Comparison of ENCODE assay signal across 8 cellular contexts in genomic region chr4:13483142-13484044, GRCh38. TPM values are rescaled to one million over a fixed set of nuclear protein-coding genes. Genes with fewer than 3 reads are reported as not detected.
DNase-seq lines count a peak whose midpoint lies in the region; ATAC-seq and TF ChIP-seq lines count a peak whose summit lies in the region.

No MANE protein-coding gene starts in this region.

- peak overlapping the region; percentile 74 for H3K4me3 ChIP-seq in epithelial cell of esophagus (ENCODE audit: low read length)

- intact Hi-C loops in Right ventricle myocardium inferior (cut with DNase I) (no loop called here), cardiac septum (cut with DNase I) (loop anchor here (10.0 kb wide), 1 partner anchor 1521 kb away; the partner anchor contains the start of gene CPEB2)
- intact Hi-C loops in activated CD4-positive, alpha-beta T cell treated with anti-CD3 and anti-CD28 coated beads, Interleukin-2, amount 10 ng/mL, durations not matched to agents 24 days and 14 days (cut with micrococcal nuclease) = loop anchor here (2.0 to 10.0 kb wide), 5 partner anchors 31 to 1519 kb away; partner anchors contain the start of genes BOD1L1 and CPEB2

- DNase-seq in Right ventricle myocardium inferior (ENCODE audit: missing footprints) (peak; percentile 72), cardiac septum (ENCODE audit: low spot score) (no peak), NCI-H1417 treated with DMSO at 0.1 percent for 48 hours (lab: John Stamatoyannopoulos, UW) (peak; percentile 5), epithelial cell of esophagus (ENCODE audit: low read depth) (peak; percentile 67), mesothelial cell of epicardium (ENCODE audit: low spot score in 2 of 2, unreplicated experiment in 2 of 2) (peak in 1 of 2 experiments; percentile 21), superior temporal gyrus (ENCODE audit: extremely low spot score) (peak; percentile 38)
- peak; percentile 78 for DNase-seq in activated CD4-positive, alpha-beta T cell treated with anti-CD3 and anti-CD28 coated beads, Interleukin-2, amount 10 ng/mL, durations not matched to agents 24 days and 14 days

- no peak for TF ChIP-seq CTCF in epithelial cell of esophagus (IDR thresholded peaks at IDR 0.05; ENCODE audit: insufficient read depth, low read depth, low read length, missing control alignments)
- no peak for TF ChIP-seq CTCF in mesothelial cell of epicardium (IDR thresholded peaks at IDR 0.05; ENCODE audit: unreplicated experiment)

- ATAC-seq in Right ventricle myocardium inferior (peak; percentile 46), HG02678 (IDR thresholded peaks at IDR 0.05; ENCODE audit: unreplicated experiment) (peak; percentile 2)

- H3K9me3 Mint-ChIP-seq in activated CD4-positive, alpha-beta T cell treated with anti-CD3 and anti-CD28 coated beads, Interleukin-2, amount 10 ng/mL, durations not matched to agents 24 days and 14 days = peaks cover 4% of the 10 kb centered on the region
- peaks cover 6% of the 10 kb centered on the region for H3K9me3 Mint-ChIP-seq in mesothelial cell of epicardium

- H3K4me3 Mint-ChIP-seq in activated CD4-positive, alpha-beta T cell treated with anti-CD3 and anti-CD28 coated beads, Interleukin-2, amount 10 ng/mL, durations not matched to agents 24 days and 14 days = peak overlapping the region; percentile 96
- H3K4me3 Mint-ChIP-seq in mesothelial cell of epicardium = peak overlapping the region; percentile 89

- peaks cover 9% of the 10 kb centered on the region for H3K27me3 Mint-ChIP-seq in activated CD4-positive, alpha-beta T cell treated with anti-CD3 and anti-CD28 coated beads, Interleukin-2, amount 10 ng/mL, durations not matched to agents 24 days and 14 days
- H3K27me3 Mint-ChIP-seq in mesothelial cell of epicardium (ENCODE audit: low read depth) = peaks cover 6% of the 10 kb centered on the region

- H3K36me3 Mint-ChIP-seq in activated CD4-positive, alpha-beta T cell treated with anti-CD3 and anti-CD28 coated beads, Interleukin-2, amount 10 ng/mL, durations not matched to agents 24 days and 14 days (ENCODE audit: low read depth) = no peaks in the 10 kb centered on the region
- no peaks in the 10 kb centered on the region for H3K36me3 Mint-ChIP-seq in mesothelial cell of epicardium

- H3K4me1 Mint-ChIP-seq in activated CD4-positive, alpha-beta T cell treated with anti-CD3 and anti-CD28 coated beads, Interleukin-2, amount 10 ng/mL, durations not matched to agents 24 days and 14 days = peaks cover 21% of the 10 kb centered on the region
- H3K4me1 Mint-ChIP-seq in mesothelial cell of epicardium = peaks cover 22% of the 10 kb centered on the region

- H3K27ac Mint-ChIP-seq in activated CD4-positive, alpha-beta T cell treated with anti-CD3 and anti-CD28 coated beads, Interleukin-2, amount 10 ng/mL, durations not matched to agents 24 days and 14 days = peak overlapping the region; percentile 84
- H3K27ac Mint-ChIP-seq in mesothelial cell of epicardium = peak overlapping the region; percentile 94

RNA-seq across cellular contexts. Expression of gene RAB28, which starts 0.7 kb away (rescaled TPM):
- total RNA-seq in Right ventricle myocardium inferior (20.2 TPM), cardiac septum (25.9 TPM), mesothelial cell of epicardium (17.9 to 18.9 TPM (median 18.4 TPM) in 3 replicates)
- 19.5 and 20.5 TPM in 2 replicates for total RNA-seq in activated CD4-positive, alpha-beta T cell treated with anti-CD3 and anti-CD28 coated beads, Interleukin-2, amount 10 ng/mL, durations not matched to agents 24 days and 14 days
